Comparison of ENCODE assay signal across 41 cellular contexts in genomic region chr16:844638-845348, GRCh38. TPM values are rescaled to one million over a fixed set of nuclear protein-coding genes. Genes with fewer than 3 reads are reported as not detected.
"Had no signal": no experiment of that assay in that cellular context is flagged by ENCODE, and none has a peak within 500 bp of the region (broad histone marks: within the 10 kb centered on the region; RNA-seq: fewer than 3 reads in every experiment).

No MANE protein-coding gene starts in this region.

- H3K9ac ChIP-seq: neural progenitor cell had no signal

- H3K4me3 Mint-ChIP-seq: activated naive CD8-positive, alpha-beta T cell treated with anti-CD3 and anti-CD28 coated beads, Interleukin-2, amount 50 U/mL, for 24 hours; natural killer cell; neural progenitor cell; stimulated activated memory B cell treated with anti-CD40 and anti-IgM and Interleukin-4, amounts not matched to agents 10 μg/mL and 1 μg/mL and 100 μg/mL, for 72 hours; stimulated activated naive CD8-positive, alpha-beta T cell treated with anti-CD3 and anti-CD28 coated beads, Interleukin-15, amount 100 ng/mL, for 72 hours; T-cell; T-helper 2 cell treated with Interferon-gamma antibody and Interleukin-4, amounts not matched to agents 5 μg/mL and 100 μg/mL, for 36 hours; type B pancreatic cell had no signal

- H2AFZ ChIP-seq: neural progenitor cell had no signal

- H3K27me3 Mint-ChIP-seq: activated naive CD8-positive, alpha-beta T cell treated with anti-CD3 and anti-CD28 coated beads, Interleukin-2, amount 50 U/mL, for 24 hours; progenitor cell of endocrine pancreas; stimulated activated memory B cell treated with anti-CD40 and anti-IgM and Interleukin-4, amounts not matched to agents 10 μg/mL and 1 μg/mL and 100 μg/mL, for 72 hours; stimulated activated naive CD8-positive, alpha-beta T cell treated with anti-CD3 and anti-CD28 coated beads, Interleukin-15, amount 100 ng/mL, for 72 hours; T-cell; type B pancreatic cell had no signal

- H3K27me3 ChIP-seq: colonic mucosa, neural progenitor cell, vagina had no signal

- FAIRE-seq: endometrium had no signal

- ATAC-seq: activated naive CD8-positive, alpha-beta T cell treated with anti-CD3 and anti-CD28 coated beads, Interleukin-2, amount 50 U/mL, for 24 hours; heart right ventricle; stimulated activated memory B cell treated with anti-CD40 and anti-IgM and Interleukin-4, amounts not matched to agents 10 μg/mL and 1 μg/mL and 100 μg/mL, for 72 hours; stimulated activated naive CD8-positive, alpha-beta T cell treated with anti-CD3 and anti-CD28 coated beads, Interleukin-15, amount 100 ng/mL, for 72 hours; T-cell had no signal

- H3K9me3 Mint-ChIP-seq: activated naive CD8-positive, alpha-beta T cell treated with anti-CD3 and anti-CD28 coated beads, Interleukin-2, amount 50 U/mL, for 24 hours; natural killer cell; stimulated activated memory B cell treated with anti-CD40 and anti-IgM and Interleukin-4, amounts not matched to agents 10 μg/mL and 1 μg/mL and 100 μg/mL, for 72 hours; T-cell had no signal

- H3K9me3 ChIP-seq: breast epithelium, colonic mucosa, left ventricle myocardium inferior, vagina had no signal

- DNase-seq: activated CD4-positive, alpha-beta T cell treated with anti-CD3 and anti-CD28 coated beads for 4 hours; activated CD4-positive, alpha-beta T cell treated with anti-CD3 and anti-CD28 coated beads, Interleukin-2, amount 50 U/mL, for 48 hours; activated CD4-positive, CD25-positive, alpha-beta regulatory T cell; activated CD8-positive, alpha-beta memory T cell treated with anti-CD3 and anti-CD28 coated beads for 24 hours; activated gamma-delta T cell; activated naive CD4-positive, alpha-beta T cell treated with anti-CD3 and anti-CD28 coated beads, Interleukin-2, amount 50 U/mL, for 16 hours; activated naive CD8-positive, alpha-beta T cell treated with anti-CD3 and anti-CD28 coated beads, Interleukin-2, amount 50 U/mL, for 24 hours; activated T-cell treated with anti-CD3 and anti-CD28 coated beads, Interleukin-2, amount 50 U/mL, for 1 hour; amygdala; cerebellar nuclear complex; colonic mucosa; effector CD8-positive, alpha-beta T cell; esophagus squamous epithelium; foreskin melanocyte; kidney glomerular epithelial cell; left ventricle myocardium inferior; mesendoderm; natural killer cell; stimulated activated CD4-positive, alpha-beta T cell treated with anti-CD3 and anti-CD28 coated beads, Interleukin-1b, Interleukin-23, amount 100 ng/mL, for 48 hours; stimulated activated CD4-positive, alpha-beta T cell treated with anti-CD3 and anti-CD28 coated beads, Interleukin-4, amount 100 ng/mL, for 4 hours; stimulated activated CD8-positive, alpha-beta memory T cell treated with anti-CD3 and anti-CD28 coated beads, Interleukin-4, amount 100 ng/mL, for 48 hours; stimulated activated naive CD8-positive, alpha-beta T cell treated with anti-CD3 and anti-CD28 coated beads, Interleukin-15, amount 100 ng/mL, for 72 hours; substantia nigra; T-cell had no signal

- H3K4me1 Mint-ChIP-seq: activated naive CD8-positive, alpha-beta T cell treated with anti-CD3 and anti-CD28 coated beads, Interleukin-2, amount 50 U/mL, for 24 hours; natural killer cell; stimulated activated memory B cell treated with anti-CD40 and anti-IgM and Interleukin-4, amounts not matched to agents 10 μg/mL and 1 μg/mL and 100 μg/mL, for 72 hours; stimulated activated naive CD8-positive, alpha-beta T cell treated with anti-CD3 and anti-CD28 coated beads, Interleukin-15, amount 100 ng/mL, for 72 hours; T-cell had no signal

- H3K36me3 Mint-ChIP-seq: natural killer cell; stimulated activated memory B cell treated with anti-CD40 and anti-IgM and Interleukin-4, amounts not matched to agents 10 μg/mL and 1 μg/mL and 100 μg/mL, for 72 hours; T-cell; type B pancreatic cell had no signal

- H3K36me3 ChIP-seq: breast epithelium, colonic mucosa, esophagus squamous epithelium, heart right ventricle, left ventricle myocardium inferior, neural progenitor cell, vagina had no signal

- H3K4me1 ChIP-seq: breast epithelium, colonic mucosa, esophagus squamous epithelium, heart right ventricle, left ventricle myocardium inferior, neural progenitor cell, vagina had no signal

- H3K4me3 ChIP-seq: breast epithelium, colonic mucosa, esophagus squamous epithelium, heart right ventricle, left ventricle myocardium inferior, lung, neural progenitor cell, smooth muscle cell, vagina had no signal

- H3K27ac ChIP-seq: breast epithelium, colonic mucosa, epithelial cell of prostate, esophagus squamous epithelium, heart right ventricle, left ventricle myocardium inferior, neural progenitor cell, vagina had no signal

- H3K4me2 ChIP-seq: neural progenitor cell, smooth muscle cell had no signal

- H3K27ac Mint-ChIP-seq: activated naive CD8-positive, alpha-beta T cell treated with anti-CD3 and anti-CD28 coated beads, Interleukin-2, amount 50 U/mL, for 24 hours; natural killer cell; progenitor cell of endocrine pancreas; stimulated activated memory B cell treated with anti-CD40 and anti-IgM and Interleukin-4, amounts not matched to agents 10 μg/mL and 1 μg/mL and 100 μg/mL, for 72 hours; stimulated activated naive CD8-positive, alpha-beta T cell treated with anti-CD3 and anti-CD28 coated beads, Interleukin-15, amount 100 ng/mL, for 72 hours; T-cell; T-helper 2 cell treated with Interferon-gamma antibody and Interleukin-4, amounts not matched to agents 5 μg/mL and 100 μg/mL, for 36 hours; type B pancreatic cell had no signal

RNA-seq across cellular contexts. Expression of gene GNG13, which starts 44.3 kb away (rescaled TPM):
- total RNA-seq: breast epithelium, dermis microvascular lymphatic vessel endothelial cell, esophagus squamous epithelium, glomerular endothelial cell, heart right ventricle, left ventricle myocardium inferior, lung, mononuclear cell, natural killer cell, osteocyte, progenitor cell of endocrine pancreas, renal cortical epithelial cell, smooth muscle cell, T-cell, vagina had no signal
- polyA plus RNA-seq: heart right ventricle, lung, smooth muscle cell had no signal
